Comparison of ENCODE assay signal across 28 cellular contexts in genomic region chr10:29237786-29238185, GRCh38. TPM values are rescaled to one million over a fixed set of nuclear protein-coding genes. Genes with fewer than 3 reads are reported as not detected.
"Had no signal": no experiment of that assay in that cellular context is flagged by ENCODE, and none has a peak within 500 bp of the region (broad histone marks: within the 10 kb centered on the region; RNA-seq: fewer than 3 reads in every experiment).

No MANE protein-coding gene starts in this region.

- H3K27me3 ChIP-seq: transverse colon, vagina had no signal

- DNase-seq: activated CD4-positive, alpha-beta T cell treated with anti-CD3 and anti-CD28 coated beads, Interleukin-2, amount 50 U/mL, for 1 hour; activated CD4-positive, CD25-positive, alpha-beta regulatory T cell treated with anti-CD3 and anti-CD28 coated beads, Interleukin-2, amount 50 U/mL, for 72 hours; activated CD8-positive, alpha-beta T cell treated with anti-CD3 and anti-CD28 coated beads, Interleukin-2, amount 10 ng/mL, durations not matched to agents 7 days and 5 days; activated gamma-delta T cell; activated naive CD4-positive, alpha-beta T cell treated with anti-CD3 and anti-CD28 coated beads, Interleukin-2, amount 50 U/mL, for 16 hours; activated naive CD8-positive, alpha-beta T cell treated with anti-CD3 and anti-CD28 coated beads, Interleukin-2, amount 50 U/mL, for 24 hours; anterior cingulate cortex; caudate nucleus; dorsolateral prefrontal cortex; effector memory CD8-positive, alpha-beta T cell; esophagus squamous epithelium; heart right ventricle; lower lobe of right lung; naive thymus-derived CD8-positive, alpha-beta T cell; psoas muscle; right cardiac atrium; stimulated activated CD4-positive, alpha-beta T cell treated with anti-CD3 and anti-CD28 coated beads, Interleukin-2, amount 100 ng/mL, for 24 hours; T-cell; transverse colon; WERI-Rb-1 had no signal

- H3K4me1 ChIP-seq: esophagus squamous epithelium, heart right ventricle, lower lobe of right lung, psoas muscle, transverse colon, vagina had no signal

- H3K36me3 ChIP-seq: esophagus squamous epithelium, heart right ventricle, lower lobe of right lung, transverse colon, vagina, WERI-Rb-1 had no signal

- H3K4me3 ChIP-seq: dorsolateral prefrontal cortex, esophagus squamous epithelium, heart right ventricle, lower lobe of right lung, psoas muscle, transverse colon, vagina had no signal

- H3K27ac ChIP-seq: dorsolateral prefrontal cortex, esophagus squamous epithelium, heart right ventricle, lower lobe of right lung, psoas muscle, transverse colon, vagina, WERI-Rb-1 had no signal

- H3K9me3 ChIP-seq: esophagus squamous epithelium, heart right ventricle, lower lobe of right lung, psoas muscle, transverse colon, vagina had no signal

RNA-seq across cellular contexts. Expression of gene LYZL1, which starts 51.1 kb away (rescaled TPM):
- total RNA-seq: activated CD8-positive, alpha-beta T cell treated with anti-CD3 and anti-CD28 coated beads, Interleukin-2, amount 10 ng/mL, durations not matched to agents 7 days and 5 days; activated T-helper 1 cell treated with anti-CD3 and anti-CD28 coated beads, Interleukin-12 subunit alpha, Interleukin-12 subunit beta, Interleukin-2, Interleukin-4 antibody, amounts not matched to agents 30 ng/mL and 10 ng/mL and 1 ng/mL, durations not matched to agents 14 hours and 24 hours and 36 hours; dorsolateral prefrontal cortex; esophagus squamous epithelium; heart right ventricle; kidney epithelial cell; left lobe of liver; lower lobe of right lung; mesenteric fat pad; naive thymus-derived CD8-positive, alpha-beta T cell; osteocyte; psoas muscle; right cardiac atrium; skeletal muscle tissue; T-cell; temporal lobe; transverse colon; vagina had no signal
- polyA plus RNA-seq: heart right ventricle; naive thymus-derived CD8-positive, alpha-beta T cell; psoas muscle; right cardiac atrium had no signal
